In genomic region chr9:38339087-38339486, GRCh38 we compare ENCODE assay signal across 10 cellular contexts. TPM values are rescaled to one million over a fixed set of nuclear protein-coding genes. Genes with fewer than 3 reads are reported as not detected.
DNase-seq lines count a peak whose midpoint lies in the region; ATAC-seq and TF ChIP-seq lines count a peak whose summit lies in the region.
"Had no signal": no experiment of that assay in that cellular context is flagged by ENCODE, and none has a peak within 500 bp of the region (broad histone marks: within the 10 kb centered on the region; RNA-seq: fewer than 3 reads in every experiment).

No MANE protein-coding gene starts in this region.

- ATAC-seq in GM18867 (IDR thresholded peaks at IDR 0.05; ENCODE audit: unreplicated experiment) (peak; percentile 49), HG02759 (IDR thresholded peaks at IDR 0.05; ENCODE audit: unreplicated experiment) (peak; percentile 86), GM21526 (IDR thresholded peaks at IDR 0.05; ENCODE audit: low FRiP score, unreplicated experiment) (no peak), GM21367 (IDR thresholded peaks at IDR 0.05; ENCODE audit: unreplicated experiment) (no peak), gastroesophageal sphincter (no peak)

- DNase-seq in astrocyte of the spinal cord (ENCODE audit: low read depth, low spot score), result peak; percentile 76
- peak; percentile 15 to 52 for DNase-seq in lung microvascular endothelial cell (ENCODE audit: low read depth in 2 of 2)
- no peak for DNase-seq in mesothelial cell of epicardium (ENCODE audit: low spot score in 2 of 2, unreplicated experiment in 2 of 2)
- DNase-seq: NCI-H1048 had no signal

- no peak overlapping the region for H3K27ac Mint-ChIP-seq in mesothelial cell of epicardium

- H3K9me3 ChIP-seq in gastroesophageal sphincter, result no peaks in the 10 kb centered on the region

- H3K4me3 Mint-ChIP-seq in mesothelial cell of epicardium, result no peak overlapping the region

- WGBS in gastroesophageal sphincter (ENCODE audit: low coverage in 1 of 2), 2 donors, result 17% methylated on average over 1 of the region's 3 CpGs

- no peaks in the 10 kb centered on the region for H3K27me3 ChIP-seq in gastroesophageal sphincter

- H3K4me1 Mint-ChIP-seq in mesothelial cell of epicardium, result peaks cover 5% of the 10 kb centered on the region

- H3K4me1 ChIP-seq in gastroesophageal sphincter, result no peaks in the 10 kb centered on the region
- H3K4me1 ChIP-seq: parathyroid adenoma had no signal

- no peaks in the 10 kb centered on the region for H3K36me3 ChIP-seq in gastroesophageal sphincter

- peaks cover 9% of the 10 kb centered on the region for H3K9me3 Mint-ChIP-seq in mesothelial cell of epicardium

- peaks cover 10% of the 10 kb centered on the region for H3K27me3 Mint-ChIP-seq in mesothelial cell of epicardium (ENCODE audit: low read depth)

- TF ChIP-seq CTCF in astrocyte of the spinal cord (IDR thresholded peaks at IDR 0.05; ENCODE audit: low read depth, low read length), result no peak
- no peak for TF ChIP-seq CTCF in gastroesophageal sphincter (IDR thresholded peaks at IDR 0.05)
- no peak for TF ChIP-seq CTCF in mesothelial cell of epicardium (IDR thresholded peaks at IDR 0.05; ENCODE audit: unreplicated experiment)

- H3K27ac ChIP-seq in gastroesophageal sphincter, result no peak overlapping the region
- H3K27ac ChIP-seq: parathyroid adenoma had no signal

- no peak for TF ChIP-seq EP300 in gastroesophageal sphincter (IDR thresholded peaks at IDR 0.05)

- no peak for TF ChIP-seq POLR2A in gastroesophageal sphincter (IDR thresholded peaks at IDR 0.05)

- in situ Hi-C loops in astrocyte of the spinal cord (cut with HindIII; ENCODE audit: low sequenced_read_pairs), result no loop called here

- H3K36me3 Mint-ChIP-seq in mesothelial cell of epicardium, result no peaks in the 10 kb centered on the region

- H3K4me3 ChIP-seq in astrocyte of the spinal cord (ENCODE audit: low read depth, low read length) (no peak overlapping the region), gastroesophageal sphincter (no peak overlapping the region)

RNA-seq across cellular contexts. Expression of gene ALDH1B1, which starts 53.4 kb away (rescaled TPM):
- total RNA-seq in lung microvascular endothelial cell (9.2 and 11.1 TPM in 2 replicates), gastroesophageal sphincter (100 to 1,000 TPM; 130 to 432 (median 156) TPM), mesothelial cell of epicardium (17.5 to 20.3 TPM (median 19.7 TPM) in 3 replicates)

Comparison
In these comparisons a context has a peak if more than half of its experiments do, and no peak if none do; other contexts are left out.
1. ATAC-seq: peak in GM18867 (single experiment) and HG02759 (single experiment); none in GM21526 (single experiment), GM21367 (single experiment) and gastroesophageal sphincter (single experiment).
2. DNase-seq: peak in astrocyte of the spinal cord (single experiment) and lung microvascular endothelial cell (2 of 2); none in mesothelial cell of epicardium (0 of 2).